ENCODE assay signal across 2 cellular contexts in the genomic region with DNA sequence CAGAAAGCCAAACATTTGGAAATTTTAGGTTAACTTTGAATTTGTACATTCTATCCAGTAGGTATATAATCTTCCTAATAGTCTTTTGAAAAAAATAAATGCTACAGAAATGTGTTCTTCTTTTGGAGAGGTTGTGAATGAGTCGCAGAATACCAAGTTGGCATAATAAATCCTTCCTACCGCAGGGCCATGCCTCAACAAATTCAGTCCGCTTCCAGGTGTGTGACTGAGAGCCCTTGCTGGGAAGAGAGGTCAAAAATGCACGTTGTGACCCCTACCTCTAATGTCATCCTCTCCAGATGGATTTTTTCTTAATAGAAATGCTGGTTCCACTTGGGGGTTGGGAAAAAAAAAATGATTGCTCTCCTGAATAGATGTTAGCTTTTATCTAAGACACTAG.
TF ChIP-seq lines count a peak whose summit lies in the region.

No MANE protein-coding gene starts in this region.

TF ChIP-seq in liver, 16 proteins besides CTCF, POLR2A, EP300 and RAD21:
- TF ChIP-seq, protein P1, sequence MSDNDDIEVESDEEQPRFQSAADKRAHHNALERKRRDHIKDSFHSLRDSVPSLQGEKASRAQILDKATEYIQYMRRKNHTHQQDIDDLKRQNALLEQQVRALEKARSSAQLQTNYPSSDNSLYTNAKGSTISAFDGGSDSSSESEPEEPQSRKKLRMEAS (IDR thresholded peaks at IDR 0.05), result no peak
- TF ChIP-seq HNF4G (IDR thresholded peaks at IDR 0.05) (no peak), ZBTB33 (IDR thresholded peaks at IDR 0.05) (no peak), RXRA (IDR thresholded peaks at IDR 0.05) (no peak), NR2F2 (IDR thresholded peaks at IDR 0.05) (no peak), FOXA2 (IDR thresholded peaks at IDR 0.05) (no peak)

TF ChIP-seq in HepG2, 621 proteins besides CTCF, POLR2A, EP300 and RAD21:
- no peak for TF ChIP-seq BRF2 (CRISPR knock-in tag; IDR thresholded peaks at IDR 0.05)
